ENCODE assay signal across 12 cellular contexts in the genomic region with DNA sequence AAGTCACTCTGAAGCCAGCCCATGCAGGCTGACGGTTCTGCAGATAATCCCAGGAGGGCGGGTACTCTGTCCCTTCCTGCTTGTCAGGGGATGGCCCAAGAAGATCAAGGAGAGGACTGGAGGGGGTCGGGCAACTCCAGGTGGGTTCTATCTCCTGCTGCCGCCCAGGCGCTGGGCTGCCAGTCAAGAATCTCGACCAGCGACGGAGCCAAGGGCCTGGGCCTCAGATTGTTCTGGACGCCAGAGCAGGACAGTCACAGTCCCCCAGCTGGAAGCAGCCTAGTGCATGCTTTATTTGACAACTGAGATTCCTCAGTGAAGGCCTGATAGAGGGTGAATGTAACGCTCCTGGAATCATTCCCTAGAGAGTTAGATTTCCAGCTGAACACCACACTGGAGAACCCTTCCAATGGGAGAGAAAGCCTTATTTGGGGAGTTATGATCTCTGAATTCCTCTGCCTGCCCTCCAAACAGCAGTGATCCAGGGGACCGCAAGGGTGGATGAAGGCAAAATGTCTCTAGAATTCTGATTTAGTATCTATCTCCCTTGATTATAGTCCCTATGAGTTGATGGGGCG. TPM values are rescaled to one million over a fixed set of nuclear protein-coding genes. Genes with fewer than 3 reads are reported as not detected.
DNase-seq lines count a peak whose midpoint lies in the region; ATAC-seq, FAIRE-seq and TF ChIP-seq lines count a peak whose summit lies in the region.
"Had no signal": no experiment of that assay in that cellular context is flagged by ENCODE, and none has a peak within 500 bp of the region (broad histone marks: within the 10 kb centered on the region; RNA-seq: fewer than 3 reads in every experiment).

No MANE protein-coding gene starts in this region.

- TF ChIP-seq CTCF in mammary epithelial cell (conservative IDR thresholded peaks at IDR 0.05 in 1 of 2, IDR thresholded peaks at IDR 0.05 in 1 of 2; ENCODE audit: extremely low read depth in 1 of 2, insufficient read depth in 1 of 2, low read depth in 1 of 2, low read length in 2 of 2): no peak
- no peak for TF ChIP-seq CTCF in kidney (IDR thresholded peaks at IDR 0.05; ENCODE audit: borderline replicate concordance, extremely low read depth, insufficient read depth)
- TF ChIP-seq CTCF in gastrocnemius medialis (IDR thresholded peaks at IDR 0.05 in 4 of 5, conservative IDR thresholded peaks at IDR 0.05 in 1 of 5): no peak
- TF ChIP-seq CTCF in H9 (conservative IDR thresholded peaks at IDR 0.05): no peak
- TF ChIP-seq CTCF in GM13977 (IDR thresholded peaks at IDR 0.05; ENCODE audit: extremely low read depth, insufficient read depth, missing control alignments): no peak

- H3K4me3 Mint-ChIP-seq in H9: no peak overlapping the region

- H3K27me3 ChIP-seq in mammary epithelial cell (ENCODE audit: insufficient read depth, low read length) (no peaks in the 10 kb centered on the region), gastrocnemius medialis (no peaks in the 10 kb centered on the region), H9 (ENCODE audit: insufficient read depth, low read length) (no peaks in the 10 kb centered on the region; the same call in 1 of the 2 replicates)

- H3K56ac ChIP-seq in H9 (ENCODE audit: insufficient read length, low read depth, low read length): no peak overlapping the region

- no peaks in the 10 kb centered on the region; a peak in 1 of 5 replicates for H3K9me3 Mint-ChIP-seq in H9

- no peak overlapping the region for H2BK12ac ChIP-seq in H9 (ENCODE audit: insufficient read length, low read depth, low read length)

- DNase-seq in EH (ENCODE audit: low read depth): peak; percentile 28
- DNase-seq in mammary epithelial cell: no peak
- DNase-seq in kidney: peak; percentile 85
- no peak for DNase-seq in gastrocnemius medialis
- no peak for DNase-seq in activated effector memory CD4-positive, alpha-beta T cell treated with Interleukin-2 at 50 U/mL for 16 hours
- DNase-seq in H9: no peak
- DNase-seq in GM13977 (ENCODE audit: low spot score): no peak
- DNase-seq: COR-L47; NCI-H774; stimulated activated CD4-positive, alpha-beta T cell treated with anti-CD3 and anti-CD28 coated beads, Interleukin-2, amount 100 ng/mL, for 48 hours had no signal

- TF ChIP-seq POLR2A in gastrocnemius medialis (IDR thresholded peaks at IDR 0.05): no peak

- H2AFZ ChIP-seq in mammary epithelial cell (ENCODE audit: low read depth, low read length) (peak overlapping the region; percentile 75), H9 (ENCODE audit: low read length) (no peak overlapping the region)

- H3K36me3 ChIP-seq in mammary epithelial cell (ENCODE audit: insufficient read depth, low read length): no peaks in the 10 kb centered on the region
- no peaks in the 10 kb centered on the region for H3K36me3 ChIP-seq in kidney (ENCODE audit: control insufficient read depth in 1 of 2, insufficient read depth in 2 of 2, low read length in 2 of 2)
- no peaks in the 10 kb centered on the region for H3K36me3 ChIP-seq in gastrocnemius medialis

- peak overlapping the region; percentile 6 for H3K27ac ChIP-seq in mammary epithelial cell (ENCODE audit: insufficient read depth, low read depth, low read length)
- H3K27ac ChIP-seq in kidney (ENCODE audit: low read depth in 2 of 2, low read length in 2 of 2): peak overlapping the region; percentile 93 to 95
- peak overlapping the region; percentile 51 to 77 (median 54) for H3K27ac ChIP-seq in gastrocnemius medialis
- H3K27ac ChIP-seq in H9 (ENCODE audit: insufficient read length, low read depth, low read length): no peak overlapping the region

- H3T11ph ChIP-seq in H9 (ENCODE audit: low read length): no peak overlapping the region

- no peak overlapping the region for H2BK15ac ChIP-seq in H9 (ENCODE audit: low read depth, low read length)

- CTCF ChIA-PET in mammary epithelial cell (lab: Charles Lee; ENCODE audit: low non-redundant PET): no interaction called here

- BruUV-seq in mammary epithelial cell (replicated peaks; lab: Mats Ljungman, UMichigan): no TSS peak

- H3K4me1 Mint-ChIP-seq in H9: peaks cover 43 to 46% of the 10 kb centered on the region in 2 experiments

- H3K18ac ChIP-seq in H9 (ENCODE audit: insufficient read length, low read depth, low read length): no peak overlapping the region

- no peak overlapping the region for H4K91ac ChIP-seq in H9 (ENCODE audit: insufficient read length, low read depth, low read length)

- H3K9ac ChIP-seq in mammary epithelial cell (ENCODE audit: insufficient read depth, low read length) (no peak overlapping the region), kidney (ENCODE audit: low read length in 2 of 2) (peak overlapping the region in 1 of 2 donors; percentile 43), H9 (ENCODE audit: extremely low read depth, insufficient read length, low read length) (no peak overlapping the region)

- ATAC-seq in gastrocnemius medialis (no peak), GM18870 (IDR thresholded peaks at IDR 0.05; ENCODE audit: unreplicated experiment) (no peak)

- H4K5ac ChIP-seq in H9 (ENCODE audit: insufficient read length, low read depth, low read length): no peak overlapping the region

- H2BK120ac ChIP-seq in H9 (ENCODE audit: low read depth, low read length, poor library complexity, severe bottlenecking): no peak overlapping the region

- no peak overlapping the region for H2BK20ac ChIP-seq in H9 (ENCODE audit: low read depth, low read length, poor library complexity, severe bottlenecking)

- H3K23me2 ChIP-seq in H9 (ENCODE audit: insufficient read length, low read depth, low read length, poor library complexity, severe bottlenecking): peaks cover 4% of the 10 kb centered on the region

- peaks cover 39% of the 10 kb centered on the region for H3K27me3 Mint-ChIP-seq in H9 (ENCODE audit: low read depth)

- H3K23ac ChIP-seq in H9 (ENCODE audit: insufficient read length, low read depth, low read length): no peak overlapping the region

- no peaks in the 10 kb centered on the region for H3K79me1 ChIP-seq in H9 (ENCODE audit: insufficient read depth, low read depth, low read length, poor library complexity, severe bottlenecking)

- WGBS in mammary epithelial cell (ENCODE audit: low coverage, missing lambda C conversion rate): 48% methylated on average over 9 of the region's 12 CpGs
- no CpG with 5 or more reads among the region's 12 CpGs for WGBS in H9 (ENCODE audit: extremely low coverage, insufficient read length, low lambda C conversion rate)

- H2AK5ac ChIP-seq in H9 (ENCODE audit: insufficient read length, low read length): no peak overlapping the region

- H2BK5ac ChIP-seq in H9 (ENCODE audit: insufficient read length, low read length): no peak overlapping the region

- H4K20me1 ChIP-seq in mammary epithelial cell (ENCODE audit: insufficient read depth, low read length) (no peaks in the 10 kb centered on the region), H9 (ENCODE audit: control insufficient read depth, insufficient read depth, insufficient read length) (no peaks in the 10 kb centered on the region)

- no peaks in the 10 kb centered on the region for H3K36me3 Mint-ChIP-seq in H9 (ENCODE audit: insufficient read depth in 1 of 3, low read depth in 3 of 3)

- no peak overlapping the region; a peak in 3 of 7 replicates for H3K27ac Mint-ChIP-seq in H9

- H3K4me1 ChIP-seq in mammary epithelial cell (ENCODE audit: insufficient read depth, low read length) (peaks cover 46% of the 10 kb centered on the region), kidney (ENCODE audit: control insufficient read depth in 1 of 2, insufficient read depth in 1 of 2, low read depth in 1 of 2, low read length in 2 of 2) (peaks cover 30 to 49% of the 10 kb centered on the region in 2 donors), gastrocnemius medialis (peaks cover 50 to 54% of the 10 kb centered on the region in 2 donors), H9 (ENCODE audit: insufficient read depth, low read length) (peaks cover 15% of the 10 kb centered on the region; the same call in 1 of the 2 replicates)

- H3K4ac ChIP-seq in H9 (ENCODE audit: low read depth, low read length): no peak overlapping the region

- no peak overlapping the region; the same call in 1 of the 2 replicates for H3K14ac ChIP-seq in H9 (ENCODE audit: insufficient read depth, low read length)

- dilution Hi-C loops in mammary epithelial cell (cut with HindIII; ENCODE audit: low sequenced_read_pairs): no loop called here

- intact Hi-C loops in mammary epithelial cell (cut with micrococcal nuclease) (no loop called here), kidney (cut with DNase I) (no loop called here), gastrocnemius medialis (cut with DNase I; ENCODE audit: low total_unique reads) (loop anchor here (2.0 kb wide), 1 partner anchor 59 kb away; no protein-coding TSS in a partner anchor)

- H3K9me3 ChIP-seq in mammary epithelial cell (replicated peaks; ENCODE audit: insufficient read depth, low read length) (no peaks in the 10 kb centered on the region), kidney (ENCODE audit: control insufficient read depth in 1 of 2, low read length in 2 of 2) (no peaks in the 10 kb centered on the region), gastrocnemius medialis (no peaks in the 10 kb centered on the region), H9 (ENCODE audit: control insufficient read depth, low read depth, low read length) (no peaks in the 10 kb centered on the region)

- H3K4me2 ChIP-seq in mammary epithelial cell (ENCODE audit: insufficient read depth, low read depth, low read length): no peak overlapping the region
- H3K4me2 ChIP-seq in H9 (ENCODE audit: insufficient read depth, insufficient read length, low read length): no peak overlapping the region

- H3K4me3 ChIP-seq in mammary epithelial cell (replicated peaks in 1 of 3; ENCODE audit: insufficient read depth in 1 of 3, low read depth in 2 of 3, low read length in 3 of 3) (no peak overlapping the region), kidney (ENCODE audit: low read length in 2 of 2) (no peak overlapping the region), gastrocnemius medialis (no peak overlapping the region)

- FAIRE-seq in kidney (lab: Jason Lieb, UNC): no peak
- FAIRE-seq: H54 had no signal

- H3K79me2 ChIP-seq in mammary epithelial cell (ENCODE audit: insufficient read depth, low read length) (peaks cover 32% of the 10 kb centered on the region), H9 (ENCODE audit: insufficient read depth, low read length) (no peaks in the 10 kb centered on the region)

- in situ Hi-C loops in mammary epithelial cell (cut with MboI; ENCODE audit: low sequenced_read_pairs in 2 of 2): no loop called here
- in situ Hi-C loops in gastrocnemius medialis (cut with MboI; ENCODE audit: low sequenced_read_pairs in 4 of 4): no loop called here
- in situ Hi-C loops in GM13977 (cut with MboI; ENCODE audit: low pct_unique_long_range_greater_than_20kb, low sequenced_read_pairs, unreplicated experiment): no loop called here

- H4K8ac ChIP-seq in H9 (replicated peaks; ENCODE audit: insufficient read length, low read depth, low read length): no peak overlapping the region

RNA-seq across cellular contexts. Expression of a gene that starts 1.2 kb away (rescaled TPM):
- 10 to 100 TPM; 35.8 to 59.8 TPM for total RNA-seq in mammary epithelial cell
- 21.9 TPM for polyA plus RNA-seq in mammary epithelial cell
- 9.4 TPM for polyA minus RNA-seq in mammary epithelial cell
- total RNA-seq in kidney: 109 TPM
- 74.9 TPM for polyA plus RNA-seq in kidney (ENCODE audit: insufficient read depth, low read depth, low replicate concordance)
- 10 to 100 TPM in 1 of 4 donors, 1 to 10 TPM in 3; 2.1 to 12.0 (median 3.2) TPM for total RNA-seq in gastrocnemius medialis
- 3.5 and 5.0 TPM in 2 replicates for total RNA-seq in H9 (2021)

Comparison
In these comparisons a context has a peak if more than half of its experiments do, and no peak if none do; other contexts are left out.
1. DNase-seq: peak in EH (single experiment) and kidney (single experiment); none in mammary epithelial cell (single experiment), gastrocnemius medialis (0 of 2), activated effector memory CD4-positive, alpha-beta T cell treated with Interleukin-2 at 50 U/mL for 16 hours (single experiment), H9 (single experiment) and GM13977 (single experiment).